ENCODE assay signal across 1 cellular context in the genomic region with DNA sequence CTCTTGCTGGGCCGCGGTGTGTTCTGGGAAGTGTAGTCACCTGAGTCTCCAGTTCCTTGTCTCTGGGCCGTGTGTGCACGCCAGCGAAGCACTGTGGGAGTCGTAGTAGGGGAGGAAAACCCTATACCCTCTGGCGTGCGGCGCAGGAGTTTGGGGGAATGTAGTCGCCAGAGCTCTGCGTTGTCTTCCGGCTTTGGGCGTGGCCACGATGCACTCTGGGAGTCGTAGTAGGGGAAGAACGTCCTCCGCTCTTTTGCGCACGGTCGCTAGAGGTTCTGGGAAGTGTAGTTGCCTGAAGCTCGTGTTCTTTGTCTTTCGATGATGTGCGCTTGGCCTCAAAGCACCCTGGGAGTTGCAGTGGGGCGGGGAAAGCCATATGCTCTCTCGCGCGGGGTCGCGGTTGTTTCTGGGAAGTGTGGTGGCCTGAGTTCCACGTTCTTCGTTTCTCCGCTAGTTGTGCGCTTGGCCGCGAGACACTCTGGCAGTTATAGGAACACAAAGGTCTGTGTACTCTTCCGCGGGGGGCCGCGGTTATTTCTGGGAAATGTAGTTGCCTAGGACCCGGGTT.
TF ChIP-seq lines count a peak whose summit lies in the region.

No MANE protein-coding gene starts in this region.

TF ChIP-seq in HEK293, 187 proteins besides CTCF, POLR2A, EP300 and RAD21 (continued from another document):
- TF ChIP-seq, protein P1, sequence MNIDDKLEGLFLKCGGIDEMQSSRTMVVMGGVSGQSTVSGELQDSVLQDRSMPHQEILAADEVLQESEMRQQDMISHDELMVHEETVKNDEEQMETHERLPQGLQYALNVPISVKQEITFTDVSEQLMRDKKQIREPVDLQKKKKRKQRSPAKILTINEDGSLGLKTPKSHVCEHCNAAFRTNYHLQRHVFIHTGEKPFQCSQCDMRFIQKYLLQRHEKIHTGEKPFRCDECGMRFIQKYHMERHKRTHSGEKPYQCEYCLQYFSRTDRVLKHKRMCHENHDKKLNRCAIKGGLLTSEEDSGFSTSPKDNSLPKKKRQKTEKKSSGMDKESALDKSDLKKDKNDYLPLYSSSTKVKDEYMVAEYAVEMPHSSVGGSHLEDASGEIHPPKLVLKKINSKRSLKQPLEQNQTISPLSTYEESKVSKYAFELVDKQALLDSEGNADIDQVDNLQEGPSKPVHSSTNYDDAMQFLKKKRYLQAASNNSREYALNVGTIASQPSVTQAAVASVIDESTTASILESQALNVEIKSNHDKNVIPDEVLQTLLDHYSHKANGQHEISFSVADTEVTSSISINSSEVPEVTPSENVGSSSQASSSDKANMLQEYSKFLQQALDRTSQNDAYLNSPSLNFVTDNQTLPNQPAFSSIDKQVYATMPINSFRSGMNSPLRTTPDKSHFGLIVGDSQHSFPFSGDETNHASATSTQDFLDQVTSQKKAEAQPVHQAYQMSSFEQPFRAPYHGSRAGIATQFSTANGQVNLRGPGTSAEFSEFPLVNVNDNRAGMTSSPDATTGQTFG (tag by site-specific recombination; IDR thresholded peaks at IDR 0.05; ENCODE audit: borderline replicate concordance) = no peak
